Comparison of ENCODE assay signal across 20 cellular contexts in the genomic region with DNA sequence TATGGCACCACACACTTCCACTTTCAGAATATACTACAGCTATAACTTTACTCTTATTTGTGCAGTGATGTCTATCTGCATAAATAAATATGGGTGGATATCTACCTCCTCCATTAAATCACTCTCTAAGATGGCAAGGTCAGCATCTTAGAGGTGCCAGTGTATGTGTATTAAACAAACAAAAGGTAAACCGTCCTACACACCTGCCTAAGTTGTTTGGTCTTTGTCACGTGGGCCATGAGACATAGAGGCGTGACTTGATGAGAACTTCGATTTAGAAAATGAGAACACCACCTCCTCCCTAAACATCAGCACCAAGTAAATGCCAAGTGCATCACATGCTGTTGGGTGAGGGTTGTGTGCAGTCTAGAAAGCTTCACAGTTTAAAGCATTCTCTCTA.
DNase-seq lines count a peak whose midpoint lies in the region; ATAC-seq and TF ChIP-seq lines count a peak whose summit lies in the region.
"Had no signal": no experiment of that assay in that cellular context is flagged by ENCODE, and none has a peak within 500 bp of the region (broad histone marks: within the 10 kb centered on the region; RNA-seq: fewer than 3 reads in every experiment).

No MANE protein-coding gene starts in this region.

- TF ChIP-seq POLR2A in prostate gland (IDR thresholded peaks at IDR 0.05) (no peak), ovary (IDR thresholded peaks at IDR 0.05) (no peak)

- ATAC-seq in left colon, result peak; percentile 64
- no peak for ATAC-seq in stimulated activated naive B cell treated with anti-CD40 and anti-IgM and Interleukin-4, amounts not matched to agents 10 μg/mL and 1 μg/mL and 100 μg/mL, for 72 hours (replicated peaks)
- ATAC-seq: CD8-positive, alpha-beta T cell had no signal

- no peaks in the 10 kb centered on the region for H3K4me1 ChIP-seq in prostate gland (replicated peaks)
- H3K4me1 ChIP-seq in ovary (ENCODE audit: insufficient read depth), result no peaks in the 10 kb centered on the region
- H3K4me1 ChIP-seq: BE2C, BLaER1, Caco-2 had no signal

- no peaks in the 10 kb centered on the region for H3K27me3 ChIP-seq in prostate gland (replicated peaks; ENCODE audit: insufficient read depth)
- no peaks in the 10 kb centered on the region for H3K27me3 ChIP-seq in ovary
- H3K27me3 ChIP-seq: BE2C, BLaER1 had no signal

- H3K27ac Mint-ChIP-seq in stimulated activated naive B cell treated with anti-CD40 and anti-IgM and Interleukin-4, amounts not matched to agents 10 μg/mL and 1 μg/mL and 100 μg/mL, for 72 hours, result no peak overlapping the region
- H3K27ac Mint-ChIP-seq: CD14-positive monocyte; CD4-positive, CD25-positive, alpha-beta regulatory T cell; CD8-positive, alpha-beta T cell had no signal

- H3K36me3 ChIP-seq in prostate gland (no peaks in the 10 kb centered on the region), ovary (no peaks in the 10 kb centered on the region)
- H3K36me3 ChIP-seq: BE2C, BLaER1 had no signal

- WGBS in prostate gland, result 59% methylated on average over 4 of the region's 4 CpGs
- 91 to 92% (median 92%) methylated on average over 4 of the region's 4 CpGs for WGBS in ovary, 3 donors

- H3K27me3 Mint-ChIP-seq in stimulated activated naive B cell treated with anti-CD40 and anti-IgM and Interleukin-4, amounts not matched to agents 10 μg/mL and 1 μg/mL and 100 μg/mL, for 72 hours, result no peaks in the 10 kb centered on the region
- H3K27me3 Mint-ChIP-seq: CD4-positive, CD25-positive, alpha-beta regulatory T cell had no signal

- H3K9me3 ChIP-seq in prostate gland (no peaks in the 10 kb centered on the region), ovary (no peaks in the 10 kb centered on the region)
- H3K9me3 ChIP-seq: BE2C, BLaER1, Caco-2 had no signal

- H3K27ac ChIP-seq in prostate gland, result no peak overlapping the region
- no peak overlapping the region for H3K27ac ChIP-seq in ovary
- H3K27ac ChIP-seq: BLaER1 had no signal

- intact Hi-C loops in left colon (cut with DNase I, micrococcal nuclease), result no loop called here
- intact Hi-C loops in prostate gland (cut with DNase I), result no loop called here
- intact Hi-C loops in ovary (cut with DNase I), result no loop called here

- no peaks in the 10 kb centered on the region for H3K36me3 Mint-ChIP-seq in stimulated activated naive B cell treated with anti-CD40 and anti-IgM and Interleukin-4, amounts not matched to agents 10 μg/mL and 1 μg/mL and 100 μg/mL, for 72 hours
- H3K36me3 Mint-ChIP-seq: CD14-positive monocyte; CD4-positive, CD25-positive, alpha-beta regulatory T cell; CD8-positive, alpha-beta T cell had no signal

- H3K9me3 Mint-ChIP-seq in stimulated activated naive B cell treated with anti-CD40 and anti-IgM and Interleukin-4, amounts not matched to agents 10 μg/mL and 1 μg/mL and 100 μg/mL, for 72 hours, result peaks cover 0 to 4% of the 10 kb centered on the region in 2 donors

- DNase-seq in NCI-H510A treated with DMSO at 0.1 percent for 48 hours (lab: John Stamatoyannopoulos, UW), result peak; percentile 45
- DNase-seq in NCI-H510A (lab: John Stamatoyannopoulos, UW), result no peak
- peak in 1 of 2 donors; percentile 5 for DNase-seq in left colon
- peak; percentile 26 for DNase-seq in prostate gland (ENCODE audit: low spot score)
- DNase-seq in superior temporal gyrus (ENCODE audit: extremely low spot score), result peak; percentile 32
- DNase-seq in ovary, result no peak
- no peak for DNase-seq in putamen (ENCODE audit: low spot score)
- no peak for DNase-seq in stimulated activated naive B cell treated with anti-CD40 and anti-IgM and Interleukin-4, amounts not matched to agents 10 μg/mL and 1 μg/mL and 100 μg/mL, for 72 hours
- DNase-seq: 8988T; ACHN; BE2C; C1 segment of cervical spinal cord; Caco-2; Calu3; CD4-positive, CD25-positive, alpha-beta regulatory T cell; CD8-positive, alpha-beta T cell; DMS79 treated with DMSO at 0.1 percent for 48 hours; GF-D8 had no signal

- no peak for TF ChIP-seq EP300 in ovary (IDR thresholded peaks at IDR 0.05)

- no peaks in the 10 kb centered on the region for H3K4me1 Mint-ChIP-seq in stimulated activated naive B cell treated with anti-CD40 and anti-IgM and Interleukin-4, amounts not matched to agents 10 μg/mL and 1 μg/mL and 100 μg/mL, for 72 hours
- H3K4me1 Mint-ChIP-seq: CD14-positive monocyte; CD4-positive, CD25-positive, alpha-beta regulatory T cell had no signal

- H3K4me3 Mint-ChIP-seq in stimulated activated naive B cell treated with anti-CD40 and anti-IgM and Interleukin-4, amounts not matched to agents 10 μg/mL and 1 μg/mL and 100 μg/mL, for 72 hours, result no peak overlapping the region
- H3K4me3 Mint-ChIP-seq: CD14-positive monocyte; CD4-positive, CD25-positive, alpha-beta regulatory T cell; CD8-positive, alpha-beta T cell had no signal

- H3K4me3 ChIP-seq in prostate gland (no peak overlapping the region), ovary (no peak overlapping the region)
- H3K4me3 ChIP-seq: BLaER1 had no signal

- no peak for TF ChIP-seq CTCF in prostate gland (IDR thresholded peaks at IDR 0.05)
- TF ChIP-seq CTCF in ovary (IDR thresholded peaks at IDR 0.05), result no peak

Comparison
In these comparisons a context has a peak if more than half of its experiments do, and no peak if none do; other contexts are left out.
1. DNase-seq: peak in NCI-H510A treated with DMSO at 0.1 percent for 48 hours (single experiment), prostate gland (single experiment) and superior temporal gyrus (single experiment); none in NCI-H510A (single experiment), ovary (0 of 5), putamen (single experiment) and stimulated activated naive B cell treated with anti-CD40 and anti-IgM and Interleukin-4, amounts not matched to agents 10 μg/mL and 1 μg/mL and 100 μg/mL, for 72 hours (single experiment).